ENCODE assay signal across 36 cellular contexts in the genomic region with DNA sequence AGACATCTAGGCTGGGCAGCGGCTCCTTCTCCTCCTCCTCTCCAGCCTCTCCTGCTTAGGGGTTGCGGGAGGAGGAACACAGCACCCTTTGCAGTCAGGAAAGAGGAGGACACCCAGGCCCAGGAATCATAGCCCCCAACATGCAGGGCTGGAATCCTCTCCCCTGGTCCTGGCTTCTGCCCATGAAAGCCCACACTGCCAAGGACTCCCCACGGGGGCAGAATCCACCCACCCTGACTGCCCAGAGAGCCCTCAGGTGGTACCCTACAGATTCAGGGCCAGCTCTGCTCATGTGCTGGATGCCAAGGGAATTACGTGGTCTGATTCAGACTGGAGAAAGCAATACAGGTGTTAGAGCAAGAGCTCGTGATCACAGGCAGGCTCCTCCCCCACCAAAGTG. TPM values are rescaled to one million over a fixed set of nuclear protein-coding genes. Genes with fewer than 3 reads are reported as not detected.
"Had no signal": no experiment of that assay in that cellular context is flagged by ENCODE, and none has a peak within 500 bp of the region (broad histone marks: within the 10 kb centered on the region; RNA-seq: fewer than 3 reads in every experiment).

No MANE protein-coding gene starts in this region.

- H3K27ac ChIP-seq: left lung, lower lobe of right lung, neural progenitor cell, ovary, right atrium auricular region, right lobe of liver, suprapubic skin, thoracic aorta, tibial artery, upper lobe of right lung had no signal

- DNase-seq: hypothalamus; immature natural killer cell; kidney; left colon; left lung; lower lobe of right lung; mammary epithelial cell; mesenchymal stem cell; naive thymus-derived CD8-positive, alpha-beta T cell; ovary; right lobe of liver; stimulated activated CD4-positive, alpha-beta T cell treated with anti-CD3 and anti-CD28 coated beads, Interleukin-12 subunit alpha, Interleukin-12 subunit beta, amount 100 ng/mL, for 4 hours; stimulated activated CD4-positive, alpha-beta T cell treated with anti-CD3 and anti-CD28 coated beads, Interleukin-15, amount 100 ng/mL, for 24 hours; stimulated activated CD4-positive, alpha-beta T cell treated with anti-CD3 and anti-CD28 coated beads, Interleukin-2, amount 100 ng/mL, for 24 hours; stimulated activated CD4-positive, alpha-beta T cell treated with anti-CD3 and anti-CD28 coated beads, Interleukin-4, amount 100 ng/mL, for 1 hour; stimulated activated naive CD4-positive, alpha-beta T cell; tibial artery; trophoblast cell; upper lobe of right lung had no signal

- H3K36me3 ChIP-seq: neural progenitor cell, ovary had no signal

- H3K4me3 Mint-ChIP-seq: immature natural killer cell; naive thymus-derived CD8-positive, alpha-beta T cell; nephron; neural progenitor cell; stimulated activated naive CD8-positive, alpha-beta T cell treated with anti-CD3 and anti-CD28 coated beads, Interleukin-15, Interleukin-2, amounts not matched to agents 100 ng/mL and 50 ng/mL, for 24 hours had no signal

- H3K4me2 ChIP-seq: neural progenitor cell, smooth muscle cell had no signal

- H2AFZ ChIP-seq: neural progenitor cell had no signal

- FAIRE-seq: islet of Langerhans, kidney, urothelium cell line had no signal

- H3K27me3 ChIP-seq: left lung, ovary, right atrium auricular region, right lobe of liver, suprapubic skin, tibial artery, upper lobe of right lung had no signal

- H3K27me3 Mint-ChIP-seq: naive thymus-derived CD8-positive, alpha-beta T cell; stimulated activated naive CD8-positive, alpha-beta T cell treated with anti-CD3 and anti-CD28 coated beads, Interleukin-15, Interleukin-2, amounts not matched to agents 100 ng/mL and 50 ng/mL, for 24 hours had no signal

- ATAC-seq: left colon; left lung; lower lobe of right lung; naive thymus-derived CD8-positive, alpha-beta T cell; right lobe of liver; upper lobe of right lung had no signal

- H3K9ac ChIP-seq: neural progenitor cell had no signal

- H3K9me3 ChIP-seq: left lung, lower lobe of right lung, ovary, right atrium auricular region, right lobe of liver, suprapubic skin, thoracic aorta, tibial artery, upper lobe of right lung had no signal

- H3K4me3 ChIP-seq: left lung, lower lobe of right lung, neural progenitor cell, ovary, right atrium auricular region, right lobe of liver, smooth muscle cell, suprapubic skin, thoracic aorta, tibial artery, upper lobe of right lung had no signal

- H3K27ac Mint-ChIP-seq: immature natural killer cell; nephron; neural progenitor cell; progenitor cell of endocrine pancreas; stimulated activated naive CD8-positive, alpha-beta T cell treated with anti-CD3 and anti-CD28 coated beads, Interleukin-15, Interleukin-2, amounts not matched to agents 100 ng/mL and 50 ng/mL, for 24 hours had no signal

RNA-seq across cellular contexts. Expression of a gene that starts 8.9 kb away (rescaled TPM):
- total RNA-seq: kidney; left colon; left lung; lower lobe of right lung; mucosa of gallbladder; naive thymus-derived CD8-positive, alpha-beta T cell; ovary; progenitor cell of endocrine pancreas; pulmonary artery endothelial cell; renal cortical epithelial cell; right atrium auricular region; right lobe of liver; skeletal muscle tissue; smooth muscle cell; subcutaneous adipose tissue; suprapubic skin; thoracic aorta; upper lobe of right lung had no signal
- polyA plus RNA-seq: immature natural killer cell; liver; mammary epithelial cell; naive thymus-derived CD8-positive, alpha-beta T cell; smooth muscle cell had no signal

RNA-seq across cellular contexts. Expression of a gene that starts 10.1 kb away (rescaled TPM):
- total RNA-seq: kidney; left colon; left lung; liver; lower lobe of right lung; mammary epithelial cell; mucosa of gallbladder; naive thymus-derived CD8-positive, alpha-beta T cell; omental fat pad; ovary; progenitor cell of endocrine pancreas; renal cortical epithelial cell; right atrium auricular region; right lobe of liver; skeletal muscle tissue; smooth muscle cell; subcutaneous adipose tissue; suprapubic skin; thoracic aorta; upper lobe of right lung had no signal
- polyA plus RNA-seq: immature natural killer cell; liver; mammary epithelial cell; naive thymus-derived CD8-positive, alpha-beta T cell; ovary; smooth muscle cell had no signal
